Comparison of ENCODE assay signal across 14 cellular contexts in the genomic region with DNA sequence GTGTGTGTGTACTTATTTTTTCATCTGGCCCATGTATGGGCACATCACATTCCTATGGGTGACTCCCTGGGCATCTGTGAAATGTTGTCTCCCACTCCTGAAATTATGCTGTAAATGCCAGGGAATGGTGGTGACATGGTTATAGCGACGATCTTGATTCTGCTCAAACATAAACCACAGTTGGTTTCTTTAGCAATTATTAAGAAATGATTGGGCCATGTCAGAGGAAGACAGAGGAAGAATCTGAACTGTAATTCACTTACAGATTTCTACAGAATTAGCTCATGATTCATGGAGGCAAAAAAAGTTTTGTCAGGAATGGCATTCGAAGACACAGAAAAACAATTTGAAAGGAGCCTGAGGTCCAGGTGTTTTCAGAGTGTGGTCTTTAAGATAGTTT. TPM values are rescaled to one million over a fixed set of nuclear protein-coding genes. Genes with fewer than 3 reads are reported as not detected.
A peak's percentile ranks its signal among the peaks of the same experiment; 100 is the strongest.
DNase-seq lines count a peak whose midpoint lies in the region; ATAC-seq and TF ChIP-seq lines count a peak whose summit lies in the region.
"Had no signal": no experiment of that assay in that cellular context is flagged by ENCODE, and none has a peak within 500 bp of the region (broad histone marks: within the 10 kb centered on the region; RNA-seq: fewer than 3 reads in every experiment).

No MANE protein-coding gene starts in this region.

- H3K14ac ChIP-seq in IMR-90 (replicated peaks; ENCODE audit: low read depth, low read length), result peak overlapping the region; percentile 42

- no peak overlapping the region for H3K9ac ChIP-seq in IMR-90 (ENCODE audit: low read depth, low read length)
- H3K9ac ChIP-seq: BLaER1 treated with 17β-estradiol and CSF1 and Interleukin-3, amounts not matched to agents 10 nM and 100 nM had no signal

- no peaks in the 10 kb centered on the region for H3K79me2 ChIP-seq in osteoblast (ENCODE audit: insufficient read depth, low read length)

- WGBS in IMR-90 (ENCODE audit: extremely low coverage in 2 of 2, insufficient read length in 1 of 2), 2 experiments, result no CpG with 5 or more reads among the region's 3 CpGs

- peak overlapping the region; percentile 76; the same call in 1 of the 2 replicates for H2AK5ac ChIP-seq in IMR-90 (ENCODE audit: low read depth, low read length)

- H3K27me3 Mint-ChIP-seq in chondrocyte (ENCODE audit: low read depth), result no peaks in the 10 kb centered on the region
- H3K27me3 Mint-ChIP-seq in activated CD8-positive, alpha-beta T cell treated with anti-CD3 and anti-CD28 coated beads, Interleukin-2, amount 10 ng/mL, durations not matched to agents 7 days and 5 days (ENCODE audit: low read depth), result no peaks in the 10 kb centered on the region

- H2AK9ac ChIP-seq in IMR-90 (replicated peaks; ENCODE audit: low read depth, low read length, poor library complexity), result no peak overlapping the region

- no peak for ATAC-seq in IMR-90 (ENCODE audit: low read depth)
- no peak for ATAC-seq in GM18858 (IDR thresholded peaks at IDR 0.05; ENCODE audit: unreplicated experiment)
- no peak for ATAC-seq in activated CD8-positive, alpha-beta T cell treated with anti-CD3 and anti-CD28 coated beads, Interleukin-2, amount 10 ng/mL, durations not matched to agents 7 days and 5 days

- CTCF ChIA-PET in IMR-90 (lab: Yijun Ruan, JAX), result no interaction called here
- CTCF ChIA-PET in activated CD8-positive, alpha-beta T cell treated with anti-CD3 and anti-CD28 coated beads, Interleukin-2, amount 10 ng/mL, durations not matched to agents 7 days and 5 days (lab: Charles Lee), result interaction anchor here (1.7 kb wide), 1 partner anchor 16 kb away, joined by 3 read pairs; no protein-coding TSS in a partner anchor

- H4K20me1 ChIP-seq in IMR-90 (ENCODE audit: insufficient read depth, low read length) (no peaks in the 10 kb centered on the region), osteoblast (ENCODE audit: insufficient read depth, low read length) (no peaks in the 10 kb centered on the region)
- H4K20me1 ChIP-seq: BLaER1 treated with 17β-estradiol and CSF1 and Interleukin-3, amounts not matched to agents 10 nM and 100 nM had no signal

- H3K27ac Mint-ChIP-seq in chondrocyte (ENCODE audit: unreplicated experiment), result peak overlapping the region; percentile 88
- no peak overlapping the region for H3K27ac Mint-ChIP-seq in activated CD8-positive, alpha-beta T cell treated with anti-CD3 and anti-CD28 coated beads, Interleukin-2, amount 10 ng/mL, durations not matched to agents 7 days and 5 days

- peak overlapping the region; percentile 38; the same call in 1 of the 2 replicates for H3K18ac ChIP-seq in IMR-90 (ENCODE audit: low read depth, low read length)

- peak overlapping the region; percentile 42; the same call in 2 of the 3 replicates for H2BK15ac ChIP-seq in IMR-90 (ENCODE audit: low read depth, low read length)

- peaks cover 18% of the 10 kb centered on the region for H3K4me1 ChIP-seq in IMR-90 (ENCODE audit: control insufficient read depth, insufficient read depth, low read length)
- H3K4me1 ChIP-seq in osteoblast (ENCODE audit: insufficient read depth, low read length), result peaks cover 30% of the 10 kb centered on the region
- H3K4me1 ChIP-seq: HAP-1 had no signal

- peak overlapping the region; percentile 80 for H2BK120ac ChIP-seq in IMR-90 (ENCODE audit: low read depth, low read length)

- POLR2A ChIA-PET in IMR-90 (lab: Charles Lee; ENCODE audit: unreplicated experiment), result no interaction called here
- POLR2A ChIA-PET in activated CD8-positive, alpha-beta T cell treated with anti-CD3 and anti-CD28 coated beads, Interleukin-2, amount 10 ng/mL, durations not matched to agents 7 days and 5 days (lab: Charles Lee), result no interaction called here

- peak; percentile 48 for DNase-seq in CD1c-positive myeloid dendritic cell (ENCODE audit: extremely low spot score)
- peak; percentile 16 for DNase-seq in IMR-90
- no peak for DNase-seq in chondrocyte (ENCODE audit: low spot score)
- DNase-seq in osteoblast (ENCODE audit: insufficient read length, low spot score, missing footprints), result peak; percentile 66
- no peak for DNase-seq in putamen (ENCODE audit: low spot score)
- DNase-seq in activated CD8-positive, alpha-beta T cell treated with anti-CD3 and anti-CD28 coated beads, Interleukin-2, amount 10 ng/mL, durations not matched to agents 7 days and 5 days, result no peak
- DNase-seq: NCI-H2107, NCI-H345, SJCRH30 had no signal

- H2AFZ ChIP-seq in IMR-90 (replicated peaks; ENCODE audit: low read length, poor library complexity) (no peak overlapping the region), osteoblast (ENCODE audit: low read length) (peak overlapping the region; percentile 25)

- no peak for TF ChIP-seq RAD21 in IMR-90 (IDR thresholded peaks at IDR 0.05; ENCODE audit: low read length)

- in situ Hi-C loops in IMR-90 (cut with MboI; ENCODE audit: low sequenced_read_pairs), result no loop called here

- H3K36me3 Mint-ChIP-seq in chondrocyte (ENCODE audit: low read depth), result peaks cover 3% of the 10 kb centered on the region
- no peaks in the 10 kb centered on the region for H3K36me3 Mint-ChIP-seq in activated CD8-positive, alpha-beta T cell treated with anti-CD3 and anti-CD28 coated beads, Interleukin-2, amount 10 ng/mL, durations not matched to agents 7 days and 5 days (ENCODE audit: low read depth)

- dilution Hi-C loops in IMR-90 (cut with HindIII; ENCODE audit: low sequenced_read_pairs, unreplicated experiment), result no loop called here

- peaks cover 5 to 33% of the 10 kb centered on the region in 2 experiments; a peak in 3 of 4 replicates for H3K79me1 ChIP-seq in IMR-90 (ENCODE audit: low read depth in 1 of 2, low read length in 2 of 2)

- peak overlapping the region; percentile 63; the same call in 1 of the 2 replicates for H3K23ac ChIP-seq in IMR-90 (ENCODE audit: low read depth, low read length)

- H3K4me1 Mint-ChIP-seq in chondrocyte (ENCODE audit: low read depth), result peaks cover 49% of the 10 kb centered on the region
- peaks cover 13% of the 10 kb centered on the region for H3K4me1 Mint-ChIP-seq in activated CD8-positive, alpha-beta T cell treated with anti-CD3 and anti-CD28 coated beads, Interleukin-2, amount 10 ng/mL, durations not matched to agents 7 days and 5 days (ENCODE audit: low read depth)

- intact Hi-C loops in IMR-90 (cut with micrococcal nuclease), result no loop called here

- H2BK20ac ChIP-seq in IMR-90 (ENCODE audit: low read depth, low read length), result peak overlapping the region; percentile 49; the same call in 1 of the 2 replicates

- H4K5ac ChIP-seq in IMR-90 (ENCODE audit: low read depth, low read length), result no peak overlapping the region; the same call in 1 of the 2 replicates

- H3K27me3 ChIP-seq in IMR-90 (ENCODE audit: control insufficient read depth, insufficient read depth, low read length) (no peaks in the 10 kb centered on the region), osteoblast (ENCODE audit: insufficient read depth, low read length) (no peaks in the 10 kb centered on the region)
- H3K27me3 ChIP-seq: BLaER1 treated with 17β-estradiol and CSF1 and Interleukin-3, amounts not matched to agents 10 nM and 100 nM; SJCRH30 had no signal

- no peaks in the 10 kb centered on the region for H3K36me3 ChIP-seq in IMR-90 (ENCODE audit: control insufficient read depth, insufficient read depth, low read length)
- H3K36me3 ChIP-seq in osteoblast (ENCODE audit: insufficient read depth, low read length), result no peaks in the 10 kb centered on the region
- H3K36me3 ChIP-seq: HAP-1, SJCRH30 had no signal

- TF ChIP-seq POLR2A in IMR-90 (IDR thresholded peaks at IDR 0.05; ENCODE audit: low read depth, low read length), result no peak

- H3K4ac ChIP-seq in IMR-90 (ENCODE audit: low read depth, low read length), result peak overlapping the region; percentile 10

- H3K9me3 ChIP-seq in IMR-90 (ENCODE audit: control insufficient read depth, insufficient read depth, low read length) (no peaks in the 10 kb centered on the region), osteoblast (ENCODE audit: low read depth, low read length) (no peaks in the 10 kb centered on the region)
- H3K9me3 ChIP-seq: HAP-1, SJCRH30 had no signal

- peak overlapping the region; percentile 60 for H2BK5ac ChIP-seq in IMR-90 (ENCODE audit: low read depth, low read length, poor library complexity, severe bottlenecking)

- H3K9me3 Mint-ChIP-seq in chondrocyte (ENCODE audit: low read depth), result peaks cover 9% of the 10 kb centered on the region
- no peaks in the 10 kb centered on the region for H3K9me3 Mint-ChIP-seq in activated CD8-positive, alpha-beta T cell treated with anti-CD3 and anti-CD28 coated beads, Interleukin-2, amount 10 ng/mL, durations not matched to agents 7 days and 5 days (ENCODE audit: insufficient read depth)

- TF ChIP-seq CTCF in IMR-90 (conservative IDR thresholded peaks at IDR 0.05; ENCODE audit: low read depth, low read length), result no peak
- TF ChIP-seq CTCF in chondrocyte (IDR thresholded peaks at IDR 0.05), result no peak
- no peak for TF ChIP-seq CTCF in osteoblast (IDR thresholded peaks at IDR 0.05; ENCODE audit: extremely low read depth, low read depth, low read length)

- no peak overlapping the region for H3K4me3 ChIP-seq in IMR-90 (ENCODE audit: insufficient read depth, low read depth, low read length)
- H3K4me3 ChIP-seq in osteoblast (ENCODE audit: insufficient read depth, low read length), result no peak overlapping the region
- H3K4me3 ChIP-seq: BLaER1 treated with 17β-estradiol and CSF1 and Interleukin-3, amounts not matched to agents 10 nM and 100 nM; HAP-1; SJCRH30 had no signal

- no peak overlapping the region for H3K4me3 Mint-ChIP-seq in chondrocyte (ENCODE audit: unreplicated experiment)
- H3K4me3 Mint-ChIP-seq in activated CD8-positive, alpha-beta T cell treated with anti-CD3 and anti-CD28 coated beads, Interleukin-2, amount 10 ng/mL, durations not matched to agents 7 days and 5 days, result no peak overlapping the region

- BruUV-seq in IMR-90 (replicated peaks; lab: Mats Ljungman, UMichigan), result no TSS peak

- H3K9me1 ChIP-seq in IMR-90 (ENCODE audit: insufficient read depth, low read length), result peaks cover 19% of the 10 kb centered on the region

- peak overlapping the region in 1 of 2 experiments; percentile 44; a peak in 2 of 4 replicates for H4K8ac ChIP-seq in IMR-90 (ENCODE audit: low read depth in 2 of 2, low read length in 2 of 2)

- H3K56ac ChIP-seq in IMR-90 (ENCODE audit: extremely low read depth, insufficient read depth, low read length), result no peak overlapping the region

- H4K91ac ChIP-seq in IMR-90 (ENCODE audit: insufficient read depth, low read depth, low read length), result peak overlapping the region; percentile 54

- H3K4me2 ChIP-seq in IMR-90 (ENCODE audit: low read depth, low read length), result no peak overlapping the region
- H3K4me2 ChIP-seq in osteoblast (ENCODE audit: insufficient read depth, low read length), result no peak overlapping the region
- H3K4me2 ChIP-seq: BLaER1 treated with 17β-estradiol and CSF1 and Interleukin-3, amounts not matched to agents 10 nM and 100 nM had no signal

- H3K27ac ChIP-seq in IMR-90 (ENCODE audit: insufficient read depth, low read length), result no peak overlapping the region
- H3K27ac ChIP-seq in osteoblast (ENCODE audit: low read depth, low read length), result peak overlapping the region; percentile 71
- H3K27ac ChIP-seq: BLaER1 treated with 17β-estradiol and CSF1 and Interleukin-3, amounts not matched to agents 10 nM and 100 nM; RWPE1; SJCRH30 had no signal

RNA-seq across cellular contexts. Expression of a gene that starts 25.8 kb away (rescaled TPM):
- total RNA-seq in IMR-90 (2012; rRNA removed), result 0.83 and 0.90 TPM in 2 replicates
- 0.37 and 0.46 TPM in 2 replicates for polyA plus RNA-seq in IMR-90 (2012; rRNA removed)
- polyA plus RNA-seq in IMR-90 (2012; cell fraction: cytosol; rRNA removed), result 0.22 and 0.25 TPM in 2 replicates
- polyA plus RNA-seq in IMR-90 (2012; cell fraction: nucleus; rRNA removed; ENCODE audit: low replicate concordance), result 0.92 and 1.2 TPM in 2 replicates
- 0.32 to 0.70 TPM (median 0.38 TPM) in 3 replicates for total RNA-seq in chondrocyte
- total RNA-seq in osteoblast, result 0.29 and 0.72 TPM in 2 replicates
- under 1 TPM; 0.18 to 0.26 TPM for total RNA-seq in activated CD8-positive, alpha-beta T cell treated with anti-CD3 and anti-CD28 coated beads, Interleukin-2, amount 10 ng/mL, durations not matched to agents 7 days and 5 days
- total RNA-seq: HT1080 had no signal

Comparison
In these comparisons a context has a peak if more than half of its experiments do, and no peak if none do; other contexts are left out.
1. DNase-seq: peak in CD1c-positive myeloid dendritic cell (single experiment), IMR-90 (single experiment) and osteoblast (single experiment); none in chondrocyte (single experiment), putamen (single experiment) and activated CD8-positive, alpha-beta T cell treated with anti-CD3 and anti-CD28 coated beads, Interleukin-2, amount 10 ng/mL, durations not matched to agents 7 days and 5 days (single experiment).